21 cellular contexts compared by ENCODE assay signal in genomic region chr3:59775781-59776270, GRCh38.
DNase-seq lines count a peak whose midpoint lies in the region; ATAC-seq and TF ChIP-seq lines count a peak whose summit lies in the region.
"Had no signal": no experiment of that assay in that cellular context is flagged by ENCODE, and none has a peak within 500 bp of the region (broad histone marks: within the 10 kb centered on the region; RNA-seq: fewer than 3 reads in every experiment).

No MANE protein-coding gene starts in this region.

- intact Hi-C loops in Right ventricle myocardium inferior (cut with DNase I) = no loop called here

- ATAC-seq in Right ventricle myocardium inferior (no peak), GM18511 (IDR thresholded peaks at IDR 0.05; ENCODE audit: unreplicated experiment) (no peak)

- no peak overlapping the region for H2BK5ac ChIP-seq in mesenchymal stem cell (ENCODE audit: low read depth, low read length, poor library complexity, severe bottlenecking)

- peak overlapping the region in 1 of 2 experiments; percentile 24 for H2BK12ac ChIP-seq in mesenchymal stem cell (ENCODE audit: low read length in 2 of 2)

- H3K27ac ChIP-seq in mesenchymal stem cell (ENCODE audit: low read length, poor library complexity, severe bottlenecking) = no peak overlapping the region
- H3K27ac ChIP-seq: 22Rv1; BLaER1 treated with 17β-estradiol and CSF1 and Interleukin-3, amounts not matched to agents 10 nM and 100 nM; Peyer's patch; SJCRH30 had no signal

- H3K4me2 ChIP-seq in Loucy (ENCODE audit: low read depth, low read length, poor library complexity, severe bottlenecking) = no peak overlapping the region
- H3K4me2 ChIP-seq in mesenchymal stem cell (ENCODE audit: low read length, poor library complexity, severe bottlenecking) = no peak overlapping the region
- H3K4me2 ChIP-seq: BLaER1 treated with 17β-estradiol and CSF1 and Interleukin-3, amounts not matched to agents 10 nM and 100 nM had no signal

- 94% methylated on average over 5 of the region's 5 CpGs for WGBS in mesenchymal stem cell

- no peak overlapping the region for H3K18ac ChIP-seq in mesenchymal stem cell (ENCODE audit: low read depth in 1 of 2, low read length in 2 of 2)

- peaks cover 81% of the 10 kb centered on the region for H3K4me1 ChIP-seq in Loucy (ENCODE audit: insufficient read depth, low read length, poor library complexity, severe bottlenecking)
- peaks cover 15% of the 10 kb centered on the region for H3K4me1 ChIP-seq in mesenchymal stem cell (ENCODE audit: control insufficient read depth, insufficient read depth, low read depth, low read length)
- H3K4me1 ChIP-seq: Caco-2, Peyer's patch, SJCRH30 had no signal

- peak overlapping the region in 1 of 2 experiments; percentile 4 for H3K4ac ChIP-seq in mesenchymal stem cell (ENCODE audit: low read depth in 1 of 2, low read length in 2 of 2)

- no peaks in the 10 kb centered on the region for H3K9me3 ChIP-seq in Loucy (ENCODE audit: insufficient read depth, low read depth, low read length)
- H3K9me3 ChIP-seq in mesenchymal stem cell (ENCODE audit: control insufficient read depth, low read length) = no peaks in the 10 kb centered on the region
- H3K9me3 ChIP-seq: Caco-2, MG63, Peyer's patch, SJCRH30 had no signal

- H3K14ac ChIP-seq in mesenchymal stem cell (ENCODE audit: low read length in 2 of 2) = no peak overlapping the region

- H3K36me3 ChIP-seq in Loucy (ENCODE audit: insufficient read depth, low read length) (no peaks in the 10 kb centered on the region), mesenchymal stem cell (ENCODE audit: control insufficient read depth in 1 of 2, insufficient read depth in 2 of 2, low read depth in 1 of 2, low read length in 2 of 2) (no peaks in the 10 kb centered on the region)
- H3K36me3 ChIP-seq: BLaER1 treated with 17β-estradiol and CSF1 and Interleukin-3, amounts not matched to agents 10 nM and 100 nM; MG63; Peyer's patch; SJCRH30 had no signal

- peaks cover 17% of the 10 kb centered on the region for H3F3A ChIP-seq in Loucy (ENCODE audit: low read depth)

- H3K4me3 ChIP-seq in Loucy (ENCODE audit: low read length, poor library complexity, severe bottlenecking) (no peak overlapping the region), mesenchymal stem cell (ENCODE audit: insufficient read depth in 1 of 2, low read depth in 1 of 2, low read length in 2 of 2) (no peak overlapping the region)
- H3K4me3 ChIP-seq: BLaER1 treated with 17β-estradiol and CSF1 and Interleukin-3, amounts not matched to agents 10 nM and 100 nM; MG63; Peyer's patch; SJCRH30 had no signal

- no peak overlapping the region for H4K91ac ChIP-seq in mesenchymal stem cell (ENCODE audit: low read length)

- H2AK5ac ChIP-seq in mesenchymal stem cell (ENCODE audit: low read length, severe bottlenecking) = peak overlapping the region; percentile 89

- TF ChIP-seq CTCF in Loucy (conservative IDR thresholded peaks at IDR 0.05; ENCODE audit: low read length) = no peak

- no peaks in the 10 kb centered on the region for H3K9me2 ChIP-seq in Loucy (replicated peaks; ENCODE audit: low read depth, low read length)

- peak; percentile 26 for DNase-seq in DMS 273 (lab: John Stamatoyannopoulos, UW; ENCODE audit: unreplicated experiment)
- no peak for DNase-seq in DMS 273 treated with DMSO at 0.1 percent for 48 hours (lab: John Stamatoyannopoulos, UW)
- peak; percentile 99 for DNase-seq in NCI-H82 treated with DMSO at 0.1 percent for 48 hours (lab: John Stamatoyannopoulos, UW; ENCODE audit: unreplicated experiment)
- no peak for DNase-seq in mesenchymal stem cell
- DNase-seq in Right ventricle myocardium inferior (ENCODE audit: missing footprints) = no peak
- no peak for DNase-seq in DMS79 treated with DMSO at 0.1 percent for 48 hours (lab: John Stamatoyannopoulos, UW)
- DNase-seq: Caco-2; CD4-positive, alpha-beta memory T cell; DMS53; GF-D8; Kasumi-1; MG63; NCI-H1417; NCI-H187; NCI-H774; Peyer's patch; SJCRH30 had no signal

- H3K79me1 ChIP-seq in mesenchymal stem cell (replicated peaks; ENCODE audit: low read length, poor library complexity, severe bottlenecking) = no peaks in the 10 kb centered on the region

- H4K8ac ChIP-seq in mesenchymal stem cell (ENCODE audit: low read length) = no peak overlapping the region

- H3K79me2 ChIP-seq in Loucy (ENCODE audit: insufficient read depth, low read length) = no peaks in the 10 kb centered on the region

- no peaks in the 10 kb centered on the region for H4K20me1 ChIP-seq in Loucy (ENCODE audit: insufficient read depth, low read length, poor library complexity, severe bottlenecking)
- H4K20me1 ChIP-seq: BLaER1 treated with 17β-estradiol and CSF1 and Interleukin-3, amounts not matched to agents 10 nM and 100 nM had no signal

- H3K27me3 ChIP-seq in Loucy (ENCODE audit: insufficient read depth, low read length, poor library complexity, severe bottlenecking) (no peaks in the 10 kb centered on the region), mesenchymal stem cell (ENCODE audit: control insufficient read depth in 1 of 2, insufficient read depth in 1 of 2, low read length in 2 of 2) (no peaks in the 10 kb centered on the region)
- H3K27me3 ChIP-seq: BLaER1 treated with 17β-estradiol and CSF1 and Interleukin-3, amounts not matched to agents 10 nM and 100 nM; MG63; Peyer's patch; SJCRH30 had no signal

- no peak overlapping the region for H2BK120ac ChIP-seq in mesenchymal stem cell (ENCODE audit: low read depth, low read length)

- H3K9ac ChIP-seq in Loucy (ENCODE audit: low read depth, low read length, poor library complexity, severe bottlenecking) = peak overlapping the region; percentile 73
- no peak overlapping the region for H3K9ac ChIP-seq in mesenchymal stem cell (ENCODE audit: low read length)
- H3K9ac ChIP-seq: BLaER1 treated with 17β-estradiol and CSF1 and Interleukin-3, amounts not matched to agents 10 nM and 100 nM had no signal

- no peak overlapping the region for H2AFZ ChIP-seq in Loucy (ENCODE audit: low read length)
- no peak overlapping the region for H2AFZ ChIP-seq in mesenchymal stem cell (ENCODE audit: low read depth, low read length)

- no peak overlapping the region for H3K23ac ChIP-seq in mesenchymal stem cell (ENCODE audit: low read length in 2 of 2)

- peak overlapping the region; percentile 19 for H2BK15ac ChIP-seq in mesenchymal stem cell (ENCODE audit: low read depth, poor library complexity, severe bottlenecking)

Comparison
In these comparisons a context has a peak if more than half of its experiments do, and no peak if none do; other contexts are left out.
1. DNase-seq: peak in DMS 273 (single experiment) and NCI-H82 treated with DMSO at 0.1 percent for 48 hours (single experiment); none in DMS 273 treated with DMSO at 0.1 percent for 48 hours (single experiment), mesenchymal stem cell (single experiment), Right ventricle myocardium inferior (single experiment) and DMS79 treated with DMSO at 0.1 percent for 48 hours (single experiment).